2 cellular contexts compared by ENCODE assay signal in genomic region chr1:91422523-91422922, GRCh38. TPM values are rescaled to one million over a fixed set of nuclear protein-coding genes. Genes with fewer than 3 reads are reported as not detected.
"Had no signal": no experiment of that assay in that cellular context is flagged by ENCODE, and none has a peak within 500 bp of the region (broad histone marks: within the 10 kb centered on the region; RNA-seq: fewer than 3 reads in every experiment).

No MANE protein-coding gene starts in this region.

RNA-seq across cellular contexts. Expression of gene HFM1, which starts 17.9 kb away (rescaled TPM):
- total RNA-seq: HFFc6 had no signal
- polyA plus RNA-seq: GM23248 had no signal
